Comparison of ENCODE assay signal across 7 cellular contexts in genomic region chr11:127334466-127334865, GRCh38.
"Had no signal": no experiment of that assay in that cellular context is flagged by ENCODE, and none has a peak within 500 bp of the region (broad histone marks: within the 10 kb centered on the region; RNA-seq: fewer than 3 reads in every experiment).

No MANE protein-coding gene starts in this region.

- H3K27me3 Mint-ChIP-seq: IgD-negative memory B cell had no signal

- H3K36me3 Mint-ChIP-seq: IgD-negative memory B cell had no signal

- H3K27ac ChIP-seq: HL-60 had no signal

- ATAC-seq: HepG2 had no signal

- H3K27ac Mint-ChIP-seq: H9, IgD-negative memory B cell had no signal

- H3K4me1 Mint-ChIP-seq: IgD-negative memory B cell had no signal

- H3K4me3 Mint-ChIP-seq: H9, IgD-negative memory B cell had no signal

- DNase-seq: GOT3, H9, HCEC 1CT, KBM-7 had no signal
